In the genomic region with DNA sequence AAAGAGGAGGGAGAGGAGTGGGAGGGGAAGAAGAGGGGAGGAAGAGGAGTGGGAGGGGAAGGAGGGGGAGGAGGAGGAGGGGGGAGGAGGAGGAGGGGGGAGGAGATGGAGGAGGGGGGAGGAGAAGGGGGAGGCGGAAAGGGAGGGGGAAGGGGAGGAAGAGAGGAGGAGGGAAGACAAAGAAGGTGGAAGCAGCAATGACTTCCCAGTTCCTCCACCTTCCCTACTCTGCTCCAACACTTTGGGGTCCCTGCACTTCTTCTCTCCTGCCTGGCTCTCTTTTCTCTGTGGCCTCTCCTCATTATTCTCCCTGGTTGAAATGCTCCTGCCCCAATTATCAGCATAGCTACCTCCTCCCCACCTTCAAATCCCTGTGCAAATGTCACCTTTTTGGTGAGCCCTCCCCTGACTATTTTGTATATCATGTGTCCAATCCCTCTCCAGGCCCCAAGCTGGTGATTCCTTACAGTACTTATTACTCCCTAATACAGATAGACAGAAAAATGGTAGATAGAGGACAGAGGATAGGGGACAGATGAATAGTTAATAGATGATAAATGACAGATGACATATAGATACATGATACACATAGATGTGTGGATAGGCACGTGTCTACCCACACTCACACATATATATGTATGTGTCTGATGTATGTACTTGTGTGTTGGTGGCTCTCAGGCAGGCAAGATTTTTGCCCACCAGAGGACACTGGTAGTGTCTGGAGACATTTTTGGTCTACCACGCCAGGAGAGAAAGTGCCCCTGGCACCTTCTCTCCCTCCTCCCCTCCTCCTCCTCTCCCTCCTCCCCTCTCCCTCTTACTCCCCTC, we compare ENCODE assay signal across 27 cellular contexts. TPM values are rescaled to one million over a fixed set of nuclear protein-coding genes. Genes with fewer than 3 reads are reported as not detected.
A peak's percentile ranks its signal among the peaks of the same experiment; 100 is the strongest.
DNase-seq lines count a peak whose midpoint lies in the region; ATAC-seq and TF ChIP-seq lines count a peak whose summit lies in the region.
"Had no signal": no experiment of that assay in that cellular context is flagged by ENCODE, and none has a peak within 500 bp of the region (broad histone marks: within the 10 kb centered on the region; RNA-seq: fewer than 3 reads in every experiment).

No MANE protein-coding gene starts in this region.

- no peak overlapping the region for H3K4me3 Mint-ChIP-seq in activated CD4-positive, alpha-beta T cell treated with anti-CD3 and anti-CD28 coated beads, Interleukin-2, amount 10 ng/mL, durations not matched to agents 7 days and 5 days
- no peak overlapping the region for H3K4me3 Mint-ChIP-seq in activated CD4-positive, alpha-beta T cell treated with anti-CD3 and anti-CD28 coated beads, Interleukin-2, amount 10 ng/mL, durations not matched to agents 24 days and 14 days
- no peak overlapping the region for H3K4me3 Mint-ChIP-seq in immature natural killer cell
- H3K4me3 Mint-ChIP-seq: activated naive CD4-positive, alpha-beta T cell treated with anti-CD3 and anti-CD28 coated beads, Interleukin-2, amount 50 U/mL, for 24 hours; CD4-positive, alpha-beta memory T cell had no signal

- intact Hi-C loops in activated CD4-positive, alpha-beta T cell treated with anti-CD3 and anti-CD28 coated beads, Interleukin-2, amount 10 ng/mL, durations not matched to agents 24 days and 14 days (cut with micrococcal nuclease): no loop called here

- no peak for DNase-seq in activated CD4-positive, alpha-beta T cell treated with anti-CD3 and anti-CD28 coated beads, Interleukin-2, amount 10 ng/mL, durations not matched to agents 7 days and 5 days
- DNase-seq in activated CD4-positive, alpha-beta T cell treated with anti-CD3 and anti-CD28 coated beads, Interleukin-2, amount 10 ng/mL, durations not matched to agents 24 days and 14 days: no peak
- DNase-seq in GM20000 (ENCODE audit: low spot score) (peak; percentile 42), immature natural killer cell (no peak), Kasumi-1 (lab: John Stamatoyannopoulos, UW) (no peak)
- DNase-seq: activated CD4-positive, alpha-beta T cell treated with anti-CD3 and anti-CD28 coated beads for 1 hour; AML-193; aorta; CD4-positive, alpha-beta memory T cell; effector CD4-positive, alpha-beta T cell; GOT3; left ventricle myocardium superior; NCI-H1048; NCI-H1694 treated with DMSO at 0.1 percent for 48 hours; NCI-H2171; NCI-H510A treated with DMSO at 0.1 percent for 48 hours; nucleus accumbens; stomach; thyroid gland had no signal

- H3K27ac Mint-ChIP-seq in activated CD4-positive, alpha-beta T cell treated with anti-CD3 and anti-CD28 coated beads, Interleukin-2, amount 10 ng/mL, durations not matched to agents 7 days and 5 days: peak overlapping the region; percentile 48
- H3K27ac Mint-ChIP-seq in activated CD4-positive, alpha-beta T cell treated with anti-CD3 and anti-CD28 coated beads, Interleukin-2, amount 10 ng/mL, durations not matched to agents 24 days and 14 days: no peak overlapping the region
- H3K27ac Mint-ChIP-seq in immature natural killer cell: peak overlapping the region in 5 of 6 donors; percentile 32 to 55 (median 38)
- H3K27ac Mint-ChIP-seq: activated naive CD4-positive, alpha-beta T cell treated with anti-CD3 and anti-CD28 coated beads, Interleukin-2, amount 50 U/mL, for 24 hours had no signal

- POLR2A ChIA-PET in activated CD4-positive, alpha-beta T cell treated with anti-CD3 and anti-CD28 coated beads, Interleukin-2, amount 10 ng/mL, durations not matched to agents 7 days and 5 days (lab: Charles Lee): no interaction called here

- H3K36me3 Mint-ChIP-seq in activated CD4-positive, alpha-beta T cell treated with anti-CD3 and anti-CD28 coated beads, Interleukin-2, amount 10 ng/mL, durations not matched to agents 7 days and 5 days (ENCODE audit: low read depth): peaks cover 3% of the 10 kb centered on the region
- peaks cover 3% of the 10 kb centered on the region for H3K36me3 Mint-ChIP-seq in activated CD4-positive, alpha-beta T cell treated with anti-CD3 and anti-CD28 coated beads, Interleukin-2, amount 10 ng/mL, durations not matched to agents 24 days and 14 days (ENCODE audit: low read depth)
- H3K36me3 Mint-ChIP-seq in immature natural killer cell: no peaks in the 10 kb centered on the region
- H3K36me3 Mint-ChIP-seq: activated naive CD4-positive, alpha-beta T cell treated with anti-CD3 and anti-CD28 coated beads, Interleukin-2, amount 50 U/mL, for 24 hours; CD4-positive, alpha-beta memory T cell had no signal

- peaks cover 7% of the 10 kb centered on the region for H3K27me3 Mint-ChIP-seq in activated CD4-positive, alpha-beta T cell treated with anti-CD3 and anti-CD28 coated beads, Interleukin-2, amount 10 ng/mL, durations not matched to agents 7 days and 5 days
- no peaks in the 10 kb centered on the region for H3K27me3 Mint-ChIP-seq in activated CD4-positive, alpha-beta T cell treated with anti-CD3 and anti-CD28 coated beads, Interleukin-2, amount 10 ng/mL, durations not matched to agents 24 days and 14 days
- peaks cover 0 to 17% (median 7%) of the 10 kb centered on the region in 3 donors for H3K27me3 Mint-ChIP-seq in immature natural killer cell (ENCODE audit: low read depth in 3 of 3)

- no peak for TF ChIP-seq CTCF in GM20000 (IDR thresholded peaks at IDR 0.05; ENCODE audit: extremely low read depth, missing control alignments)

- no peak for ATAC-seq in HG03135 (IDR thresholded peaks at IDR 0.05; ENCODE audit: unreplicated experiment)
- ATAC-seq: left ventricle myocardium superior, SK-N-SH treated with all-trans-retinoic acid at 6 μM for 48 hours had no signal

- H3K4me1 Mint-ChIP-seq in activated CD4-positive, alpha-beta T cell treated with anti-CD3 and anti-CD28 coated beads, Interleukin-2, amount 10 ng/mL, durations not matched to agents 7 days and 5 days: no peaks in the 10 kb centered on the region
- H3K4me1 Mint-ChIP-seq in activated CD4-positive, alpha-beta T cell treated with anti-CD3 and anti-CD28 coated beads, Interleukin-2, amount 10 ng/mL, durations not matched to agents 24 days and 14 days: no peaks in the 10 kb centered on the region
- H3K4me1 Mint-ChIP-seq in immature natural killer cell: peaks cover 2 to 6% of the 10 kb centered on the region in 2 donors
- H3K4me1 Mint-ChIP-seq: activated naive CD4-positive, alpha-beta T cell treated with anti-CD3 and anti-CD28 coated beads, Interleukin-2, amount 50 U/mL, for 24 hours had no signal

- H3K9me3 Mint-ChIP-seq in activated CD4-positive, alpha-beta T cell treated with anti-CD3 and anti-CD28 coated beads, Interleukin-2, amount 10 ng/mL, durations not matched to agents 7 days and 5 days: peaks cover 12% of the 10 kb centered on the region
- H3K9me3 Mint-ChIP-seq in activated CD4-positive, alpha-beta T cell treated with anti-CD3 and anti-CD28 coated beads, Interleukin-2, amount 10 ng/mL, durations not matched to agents 24 days and 14 days: peaks cover 8% of the 10 kb centered on the region
- H3K9me3 Mint-ChIP-seq in immature natural killer cell: no peaks in the 10 kb centered on the region
- H3K9me3 Mint-ChIP-seq: activated naive CD4-positive, alpha-beta T cell treated with anti-CD3 and anti-CD28 coated beads, Interleukin-2, amount 50 U/mL, for 24 hours had no signal

- CTCF ChIA-PET in activated CD4-positive, alpha-beta T cell treated with anti-CD3 and anti-CD28 coated beads, Interleukin-2, amount 10 ng/mL, durations not matched to agents 7 days and 5 days (lab: Charles Lee): no interaction called here

RNA-seq across cellular contexts. Expression of a gene that starts 25.2 kb away (rescaled TPM):
- not detected for total RNA-seq in activated CD4-positive, alpha-beta T cell treated with anti-CD3 and anti-CD28 coated beads, Interleukin-2, amount 10 ng/mL, durations not matched to agents 7 days and 5 days
- not detected in 2 replicates for total RNA-seq in activated CD4-positive, alpha-beta T cell treated with anti-CD3 and anti-CD28 coated beads, Interleukin-2, amount 10 ng/mL, durations not matched to agents 24 days and 14 days
- not detected for polyA plus RNA-seq in immature natural killer cell
- total RNA-seq: aorta; CD4-positive, alpha-beta memory T cell; epithelial cell of proximal tubule; left ventricle myocardium superior; LHCN-M2; stomach; T-helper 2 cell treated with Interferon-gamma antibody and Interleukin-4, amounts not matched to agents 100 ng/mL and 5 ng/mL, for 36 hours; thyroid gland had no signal
- polyA plus RNA-seq: aorta; CD4-positive, alpha-beta memory T cell; keratinocyte; stomach had no signal

RNA-seq across cellular contexts. Expression of a gene that starts 38.0 kb away (rescaled TPM):
- total RNA-seq in activated CD4-positive, alpha-beta T cell treated with anti-CD3 and anti-CD28 coated beads, Interleukin-2, amount 10 ng/mL, durations not matched to agents 7 days and 5 days: 10 to 100 TPM; 50.8 to 64.2 TPM
- total RNA-seq in activated CD4-positive, alpha-beta T cell treated with anti-CD3 and anti-CD28 coated beads, Interleukin-2, amount 10 ng/mL, durations not matched to agents 24 days and 14 days: 44.7 and 45.4 TPM in 2 replicates
- 10 to 100 TPM in 1 of 3 donors, 1 to 10 TPM in 2; 3.0 to 15.3 (median 3.7) TPM for polyA plus RNA-seq in immature natural killer cell

RNA-seq across cellular contexts. Expression of a gene that starts 45.9 kb away (rescaled TPM):
- total RNA-seq in activated CD4-positive, alpha-beta T cell treated with anti-CD3 and anti-CD28 coated beads, Interleukin-2, amount 10 ng/mL, durations not matched to agents 7 days and 5 days: not detected
- not detected in 2 replicates for total RNA-seq in activated CD4-positive, alpha-beta T cell treated with anti-CD3 and anti-CD28 coated beads, Interleukin-2, amount 10 ng/mL, durations not matched to agents 24 days and 14 days
- polyA plus RNA-seq in immature natural killer cell: not detected
- total RNA-seq: aorta; CD4-positive, alpha-beta memory T cell; epithelial cell of proximal tubule; left ventricle myocardium superior; LHCN-M2; T-helper 2 cell treated with Interferon-gamma antibody and Interleukin-4, amounts not matched to agents 100 ng/mL and 5 ng/mL, for 36 hours; thyroid gland had no signal
- polyA plus RNA-seq: aorta; CD4-positive, alpha-beta memory T cell; keratinocyte; stomach had no signal

RNA-seq across cellular contexts. Expression of a gene that starts 55.9 kb away (rescaled TPM):
- total RNA-seq in activated CD4-positive, alpha-beta T cell treated with anti-CD3 and anti-CD28 coated beads, Interleukin-2, amount 10 ng/mL, durations not matched to agents 7 days and 5 days: not detected
- total RNA-seq in activated CD4-positive, alpha-beta T cell treated with anti-CD3 and anti-CD28 coated beads, Interleukin-2, amount 10 ng/mL, durations not matched to agents 24 days and 14 days: not detected in 2 replicates
- under 1 TPM in 1 of 3 donors, not detected in 2; 0.48 TPM for polyA plus RNA-seq in immature natural killer cell
- total RNA-seq: aorta; CD4-positive, alpha-beta memory T cell; epithelial cell of proximal tubule; left ventricle myocardium superior; LHCN-M2; pulmonary artery endothelial cell; stomach; T-helper 2 cell treated with Interferon-gamma antibody and Interleukin-4, amounts not matched to agents 100 ng/mL and 5 ng/mL, for 36 hours had no signal
- polyA plus RNA-seq: aorta; CD4-positive, alpha-beta memory T cell; keratinocyte; stomach had no signal

RNA-seq across cellular contexts. Expression of a gene that starts 58.2 kb away (rescaled TPM):
- total RNA-seq in activated CD4-positive, alpha-beta T cell treated with anti-CD3 and anti-CD28 coated beads, Interleukin-2, amount 10 ng/mL, durations not matched to agents 7 days and 5 days: 100 to 1,000 TPM; 239 to 281 TPM
- total RNA-seq in activated CD4-positive, alpha-beta T cell treated with anti-CD3 and anti-CD28 coated beads, Interleukin-2, amount 10 ng/mL, durations not matched to agents 24 days and 14 days: 390 and 394 TPM in 2 replicates
- polyA plus RNA-seq in immature natural killer cell: 10 to 100 TPM in 1 of 3 donors, 1 to 10 TPM in 2; 3.1 to 17.0 (median 8.0) TPM
